In the genomic region with DNA sequence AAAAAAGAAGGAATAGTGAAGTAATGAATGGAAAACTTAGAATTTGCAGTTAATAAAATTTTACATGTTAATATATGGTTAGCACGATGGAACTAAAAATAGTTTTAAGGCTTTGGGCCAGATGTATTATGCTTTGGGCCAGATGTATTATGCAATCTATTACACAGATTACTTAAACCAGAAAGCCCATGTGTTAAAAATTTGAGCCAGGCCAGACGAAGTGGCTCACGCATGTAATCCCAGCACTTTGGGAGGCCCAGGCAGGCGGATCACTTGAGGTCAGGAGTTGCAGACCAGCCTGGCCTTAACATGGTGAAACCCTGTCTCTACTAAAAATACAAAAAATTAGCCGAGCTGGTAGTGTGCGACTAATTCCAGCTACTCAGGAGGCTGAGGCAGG, we compare ENCODE assay signal across 16 cellular contexts. TPM values are rescaled to one million over a fixed set of nuclear protein-coding genes. Genes with fewer than 3 reads are reported as not detected.
DNase-seq lines count a peak whose midpoint lies in the region; ATAC-seq, FAIRE-seq and TF ChIP-seq lines count a peak whose summit lies in the region.
"Had no signal": no experiment of that assay in that cellular context is flagged by ENCODE, and none has a peak within 500 bp of the region (broad histone marks: within the 10 kb centered on the region; RNA-seq: fewer than 3 reads in every experiment).

No MANE protein-coding gene starts in this region.

- no peaks in the 10 kb centered on the region for H3K79me2 ChIP-seq in HepG2 (ENCODE audit: insufficient read depth, low read length)
- H3K79me2 ChIP-seq in fibroblast of lung (ENCODE audit: control insufficient read depth, insufficient read depth, low read length) = no peaks in the 10 kb centered on the region
- no peaks in the 10 kb centered on the region for H3K79me2 ChIP-seq in OCI-LY7 (ENCODE audit: insufficient read depth, low read depth, low read length)

- H3K9me3 ChIP-seq in liver (ENCODE audit: control insufficient read depth in 4 of 4, low read length in 3 of 4) (no peaks in the 10 kb centered on the region), HepG2 (ENCODE audit: low read length) (no peaks in the 10 kb centered on the region), fibroblast of lung (ENCODE audit: control insufficient read depth, insufficient read depth, low read depth, low read length) (no peaks in the 10 kb centered on the region), OCI-LY7 (ENCODE audit: low read length) (no peaks in the 10 kb centered on the region)
- H3K9me3 ChIP-seq: tibial nerve had no signal

- no TSS peak for BruUV-seq in HepG2 (replicated peaks; lab: Mats Ljungman, UMichigan)
- no TSS peak for BruUV-seq in OCI-LY7 (replicated peaks; lab: Mats Ljungman, UMichigan)

- ATAC-seq in HepG2 = no peak
- ATAC-seq in activated CD4-positive, CD25-positive, alpha-beta regulatory T cell treated with anti-CD3 and anti-CD28 coated beads, Interleukin-2, amount 50 U/mL, for 24 hours = no peak
- no peak for ATAC-seq in stimulated activated naive CD8-positive, alpha-beta T cell treated with anti-CD3 and anti-CD28 coated beads, Interleukin-15, Interleukin-2, amounts not matched to agents 100 U/mL and 50 U/mL, for 24 hours

- H3K27me3 ChIP-seq in liver (ENCODE audit: control insufficient read depth in 4 of 4, insufficient read depth in 4 of 4, low read length in 3 of 4) (no peaks in the 10 kb centered on the region), HepG2 (ENCODE audit: control insufficient read depth in 1 of 2, insufficient read depth in 2 of 2, low read length in 2 of 2) (no peaks in the 10 kb centered on the region), fibroblast of lung (ENCODE audit: control insufficient read depth, insufficient read depth, low read length) (no peaks in the 10 kb centered on the region)
- H3K27me3 ChIP-seq: tibial nerve had no signal

- in situ Hi-C loops in HepG2 (cut with HindIII; ENCODE audit: extremely low pct_ligation_motif_present, low pct_unique_long_range_greater_than_20kb) = no loop called here

- POLR2A ChIA-PET in HepG2 (lab: Yijun Ruan, JAX) (no interaction called here), OCI-LY7 (lab: Charles Lee) (no interaction called here)

- no peak overlapping the region for H3K4me3 ChIP-seq in liver (ENCODE audit: low read depth in 1 of 3, low read length in 3 of 3)
- H3K4me3 ChIP-seq in HepG2 (replicated peaks in 1 of 3; ENCODE audit: insufficient read depth in 1 of 3, low read depth in 2 of 3, low read length in 3 of 3) = no peak overlapping the region
- no peak overlapping the region for H3K4me3 ChIP-seq in fibroblast of lung (replicated peaks in 1 of 4; ENCODE audit: control extremely low read depth in 1 of 4, insufficient read depth in 1 of 4, low read depth in 3 of 4, low read length in 4 of 4)
- no peak overlapping the region for H3K4me3 ChIP-seq in OCI-LY7 (ENCODE audit: low read depth, low read length, poor library complexity, severe bottlenecking)
- H3K4me3 ChIP-seq: tibial nerve had no signal

- H3K9ac ChIP-seq in liver (ENCODE audit: low read depth in 1 of 2, low read length in 2 of 2) (no peak overlapping the region), HepG2 (ENCODE audit: insufficient read depth, low read depth, low read length) (no peak overlapping the region), fibroblast of lung (ENCODE audit: insufficient read depth, low read length) (no peak overlapping the region)

- H4K20me1 ChIP-seq in HepG2 (ENCODE audit: insufficient read depth, low read length) (no peaks in the 10 kb centered on the region), fibroblast of lung (ENCODE audit: control insufficient read depth, extremely low read depth, insufficient read depth, low read length) (no peaks in the 10 kb centered on the region), OCI-LY7 (ENCODE audit: insufficient read depth, low read length) (no peaks in the 10 kb centered on the region)

- no peaks in the 10 kb centered on the region for H3K9me2 ChIP-seq in OCI-LY7 (ENCODE audit: insufficient read depth, low read length)

- DNase-seq in HepG2 (ENCODE audit: low spot score) (no peak), fibroblast of lung (ENCODE audit: low read depth in 2 of 2) (peak; percentile 14 to 94), myocyte (ENCODE audit: low read depth) (peak; percentile 13), GM19240 (ENCODE audit: insufficient read length, low spot score) (no peak), OCI-LY7 (ENCODE audit: low spot score) (no peak)
- DNase-seq in stimulated activated naive CD8-positive, alpha-beta T cell treated with anti-CD3 and anti-CD28 coated beads, Interleukin-15, Interleukin-2, amounts not matched to agents 100 U/mL and 50 U/mL, for 24 hours = no peak
- DNase-seq: activated B cell treated with CpG ODN at 0.5 μM for 24 hours; activated T-cell treated with anti-CD3 and anti-CD28 coated beads, Interleukin-2, amount 50 U/mL, for 48 hours; NCI-H1436; NCI-H774 had no signal

- H3K4me2 ChIP-seq in HepG2 (ENCODE audit: low read depth, low read length) = no peak overlapping the region
- H3K4me2 ChIP-seq in fibroblast of lung (ENCODE audit: extremely low read depth, insufficient read depth, low read length) = no peak overlapping the region
- H3K4me2 ChIP-seq in OCI-LY7 (ENCODE audit: low read length) = no peak overlapping the region

- peaks cover 0 to 4% (median 2%) of the 10 kb centered on the region in 4 donors for H3K36me3 ChIP-seq in liver (ENCODE audit: control insufficient read depth in 4 of 4, insufficient read depth in 3 of 4, low read depth in 1 of 4, low read length in 3 of 4)
- H3K36me3 ChIP-seq in HepG2 (replicated peaks in 1 of 2; ENCODE audit: control insufficient read depth in 1 of 2, insufficient read depth in 2 of 2, low read length in 2 of 2) = no peaks in the 10 kb centered on the region; a peak in 2 of 5 replicates
- H3K36me3 ChIP-seq in fibroblast of lung (ENCODE audit: control insufficient read depth, insufficient read depth, low read length) = no peaks in the 10 kb centered on the region
- H3K36me3 ChIP-seq in OCI-LY7 (ENCODE audit: insufficient read depth, low read length) = no peaks in the 10 kb centered on the region

- no peak for FAIRE-seq in HepG2 (lab: Jason Lieb, UNC)
- FAIRE-seq: astrocyte, H1, HTR-8/SVneo had no signal

- WGBS in liver = 38% methylated on average over 6 of the region's 6 CpGs
- 95% methylated on average over 6 of the region's 6 CpGs for WGBS in HepG2 (ENCODE audit: low lambda C conversion rate)

- peaks cover 0 to 3% (median under 1%) of the 10 kb centered on the region in 4 donors for H3K4me1 ChIP-seq in liver (ENCODE audit: control insufficient read depth in 4 of 4, insufficient read depth in 4 of 4, low read length in 3 of 4)
- no peaks in the 10 kb centered on the region for H3K4me1 ChIP-seq in HepG2 (ENCODE audit: insufficient read depth, low read length)
- H3K4me1 ChIP-seq in fibroblast of lung (ENCODE audit: control insufficient read depth, extremely low read depth, insufficient read depth, low read length) = no peaks in the 10 kb centered on the region
- H3K4me1 ChIP-seq in OCI-LY7 (ENCODE audit: insufficient read depth, low read length, poor library complexity, severe bottlenecking) = no peaks in the 10 kb centered on the region
- H3K4me1 ChIP-seq: tibial nerve had no signal

- intact Hi-C loops in HepG2 (cut with micrococcal nuclease; ENCODE audit: unreplicated experiment) = no loop called here
- intact Hi-C loops in OCI-LY7 (cut with micrococcal nuclease; ENCODE audit: unreplicated experiment) = no loop called here

- TF ChIP-seq POLR2A in HepG2 (IDR thresholded peaks at IDR 0.05; ENCODE audit: insufficient read depth in 1 of 2, low read depth in 2 of 2, low read length in 2 of 2) = no peak

- H3K27ac ChIP-seq in liver (ENCODE audit: low read depth in 1 of 2, low read length in 2 of 2) = peak overlapping the region; percentile 2 to 43
- H3K27ac ChIP-seq in HepG2 (ENCODE audit: extremely low read length, insufficient read depth, low read length) = no peak overlapping the region
- no peak overlapping the region for H3K27ac ChIP-seq in fibroblast of lung (ENCODE audit: insufficient read depth, low read length)
- H3K27ac ChIP-seq in OCI-LY7 (ENCODE audit: low read depth, low read length, poor library complexity, severe bottlenecking) = no peak overlapping the region
- H3K27ac ChIP-seq: tibial nerve had no signal

- CTCF ChIA-PET in HepG2 (lab: Yijun Ruan, JAX; ENCODE audit: low intra/inter-chr PET ratio, low total read pairs) (no interaction called here), OCI-LY7 (lab: Charles Lee; ENCODE audit: unreplicated experiment) (no interaction called here)

- TF ChIP-seq CTCF in liver (IDR thresholded peaks at IDR 0.05; ENCODE audit: low read depth, low read length, missing input control) (no peak), HepG2 (CRISPR knock-in tag; IDR thresholded peaks at IDR 0.05) (no peak), fibroblast of lung (conservative IDR thresholded peaks at IDR 0.05 in 1 of 2, IDR thresholded peaks at IDR 0.05 in 1 of 2; ENCODE audit: low read depth in 1 of 2, low read length in 2 of 2) (no peak), OCI-LY7 (conservative IDR thresholded peaks at IDR 0.05; ENCODE audit: low read length) (no peak)

- TF ChIP-seq EP300 in HepG2 (IDR thresholded peaks at IDR 0.05; ENCODE audit: low read depth in 2 of 2, low read length in 2 of 2) (no peak), HepG2 (CRISPR knock-in tag; IDR thresholded peaks at IDR 0.05; ENCODE audit: borderline replicate concordance) (no peak)

- H2AFZ ChIP-seq in HepG2 (ENCODE audit: low read length) (no peak overlapping the region), fibroblast of lung (ENCODE audit: low read length) (no peak overlapping the region), OCI-LY7 (ENCODE audit: low read length) (no peak overlapping the region)

- TF ChIP-seq RAD21 in liver (IDR thresholded peaks at IDR 0.05) = peak; percentile 23 to 58
- no peak for TF ChIP-seq RAD21 in HepG2 (CRISPR knock-in tag; IDR thresholded peaks at IDR 0.05)

RNA-seq across cellular contexts. Expression of a gene that starts 17.2 kb away (rescaled TPM):
- total RNA-seq in liver = 1 to 10 TPM; 2.4 to 4.9 TPM
- polyA plus RNA-seq in liver = 1 to 10 TPM; 1.9 to 3.2 TPM
- 13.0 and 13.3 TPM in 2 replicates for total RNA-seq in HepG2 (2016; rRNA removed; fragmentation: Illumina TruSeq; extraction: Trizol)
- total RNA-seq in HepG2 (2016; cell fraction: cytosol; rRNA removed; fragmentation: Illumina TruSeq; extraction: Trizol; ENCODE audit: low read depth) = 11.0 and 12.4 TPM in 2 replicates
- 11.7 and 13.4 TPM in 2 replicates for total RNA-seq in HepG2 (2016; cell fraction: insoluble cytoplasmic fraction; rRNA removed; fragmentation: Illumina TruSeq; extraction: Trizol)
- total RNA-seq in HepG2 (2016; cell fraction: membrane; rRNA removed; fragmentation: Illumina TruSeq; extraction: Trizol) = 6.8 and 7.4 TPM in 2 replicates
- total RNA-seq in HepG2 (2016; cell fraction: nucleus; rRNA removed; fragmentation: Illumina TruSeq; extraction: Trizol) = 15.0 and 16.9 TPM in 2 replicates
- polyA plus RNA-seq in HepG2 (2011; rRNA removed) = 3.1 and 4.2 TPM in 2 replicates
- polyA plus RNA-seq in HepG2 (2011; cell fraction: cytosol; rRNA removed) = 1.2 and 1.5 TPM in 2 replicates
- polyA plus RNA-seq in HepG2 (2011; cell fraction: nucleus; rRNA removed) = 7.0 and 7.1 TPM in 2 replicates
- 4.5 and 5.3 TPM in 2 replicates for polyA plus RNA-seq in HepG2 (2012)
- 0.58 and 0.62 TPM in 2 replicates for polyA plus RNA-seq in HepG2 (2016; cell fraction: cytosol; fragmentation: Illumina TruSeq; extraction: Trizol; ENCODE audit: low read depth)
- 11.3 and 11.5 TPM in 2 replicates for polyA plus RNA-seq in HepG2 (2016; cell fraction: insoluble cytoplasmic fraction; fragmentation: Illumina TruSeq; extraction: Trizol; ENCODE audit: low read depth)
- 1.2 and 1.8 TPM in 2 replicates for polyA plus RNA-seq in HepG2 (2016; cell fraction: membrane; fragmentation: Illumina TruSeq; extraction: Trizol; ENCODE audit: low read depth)
- 21.3 and 21.4 TPM in 2 replicates for polyA plus RNA-seq in HepG2 (2016; cell fraction: nucleus; fragmentation: Illumina TruSeq; extraction: Trizol; ENCODE audit: insufficient read depth, low read depth)
- 1.5 and 2.3 TPM in 2 replicates for polyA minus RNA-seq in HepG2 (2011; rRNA and poly(A)+ RNA removed; ENCODE audit: low replicate concordance)
- 3.5 and 4.3 TPM in 2 replicates for polyA minus RNA-seq in HepG2 (2011; cell fraction: cytosol; rRNA and poly(A)+ RNA removed)
- 13.3 and 14.9 TPM in 2 replicates for polyA minus RNA-seq in HepG2 (2011; cell fraction: nucleus; rRNA and poly(A)+ RNA removed)
- total RNA-seq in fibroblast of lung = 23.6 and 33.1 TPM in 2 replicates
- 13.1 and 17.7 TPM in 2 replicates for polyA plus RNA-seq in fibroblast of lung
- polyA plus RNA-seq in fibroblast of lung (2012) = 8.8 and 11.7 TPM in 2 replicates
- 0.33 and 0.59 TPM in 2 replicates for polyA minus RNA-seq in fibroblast of lung (ENCODE audit: low replicate concordance)
- 11.5 and 17.7 TPM in 2 replicates for total RNA-seq in myocyte
- polyA plus RNA-seq in myocyte (2012) = 5.5 TPM
- 5.6 and 7.2 TPM in 2 replicates for total RNA-seq in OCI-LY7 (2014; rRNA removed; shearing (Covaris generic))
- total RNA-seq in OCI-LY7 (2022) = 8.4 and 9.8 TPM in 2 replicates

Comparison
In these comparisons a context has a peak if more than half of its experiments do, and no peak if none do; other contexts are left out.
1. H3K27ac ChIP-seq: peak in liver (2 of 2); none in HepG2 (single experiment), fibroblast of lung (single experiment) and OCI-LY7 (single experiment).
2. DNase-seq: peak in fibroblast of lung (2 of 2) and myocyte (single experiment); none in HepG2 (single experiment), GM19240 (single experiment), OCI-LY7 (single experiment) and stimulated activated naive CD8-positive, alpha-beta T cell treated with anti-CD3 and anti-CD28 coated beads, Interleukin-15, Interleukin-2, amounts not matched to agents 100 U/mL and 50 U/mL, for 24 hours (single experiment).